Comparison of ENCODE assay signal across 24 cellular contexts in the genomic region with DNA sequence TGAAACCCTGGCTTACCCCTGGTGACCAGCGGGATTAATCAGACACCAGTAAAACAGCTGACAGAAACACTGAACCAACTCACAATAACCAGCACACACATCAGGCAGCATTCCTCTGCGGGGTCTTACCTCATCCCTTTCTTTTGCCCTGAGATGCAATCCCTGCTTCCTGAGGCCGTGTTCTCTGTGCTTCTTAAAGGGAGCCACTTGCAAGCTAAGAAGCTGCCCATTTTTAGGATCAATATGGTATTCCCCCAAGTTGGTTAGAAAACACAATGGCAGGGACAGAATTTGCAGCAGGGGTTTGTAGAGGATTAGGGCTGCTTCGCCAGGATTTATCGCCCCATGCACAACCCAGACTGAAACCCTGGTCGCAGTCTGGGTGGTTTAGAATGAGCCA.
"Had no signal": no experiment of that assay in that cellular context is flagged by ENCODE, and none has a peak within 500 bp of the region (broad histone marks: within the 10 kb centered on the region; RNA-seq: fewer than 3 reads in every experiment).

No MANE protein-coding gene starts in this region.

- ATAC-seq: activated CD4-positive, CD25-positive, alpha-beta regulatory T cell treated with anti-CD3 and anti-CD28 coated beads, Interleukin-2, amount 50 U/mL, for 24 hours; body of pancreas; gastroesophageal sphincter; left lung; lower lobe of right lung; natural killer cell; sciatic nerve; stimulated activated effector memory CD8-positive, alpha-beta T cell treated with anti-CD3 and anti-CD28 coated beads, Interleukin-12 subunit alpha, Interleukin-12 subunit beta, amount 100 ng/mL, for 72 hours had no signal

- DNase-seq: activated CD4-positive, alpha-beta T cell treated with anti-CD3 and anti-CD28 coated beads for 48 hours; activated CD4-positive, alpha-beta T cell treated with anti-CD3 and anti-CD28 coated beads, Interleukin-2, amount 50 U/mL, for 48 hours; activated CD8-positive, alpha-beta memory T cell treated with anti-CD3 and anti-CD28 coated beads for 24 hours; activated effector memory CD4-positive, alpha-beta T cell treated with Interleukin-2 at 50 U/mL for 16 hours; activated naive CD4-positive, alpha-beta T cell treated with Interleukin-2 at 50 U/mL for 16 hours; aorta; body of pancreas; dermis blood vessel endothelial cell; effector memory CD4-positive, alpha-beta T cell; erythroblast; left lung; lower lobe of right lung; mesenchymal stem cell; natural killer cell; stimulated activated CD4-positive, alpha-beta T cell treated with anti-CD3 and anti-CD28 coated beads, Interleukin-12 subunit alpha, Interleukin-12 subunit beta, amount 100 ng/mL, for 4 hours; stimulated activated CD4-positive, alpha-beta T cell treated with anti-CD3 and anti-CD28 coated beads, Interleukin-4, amount 100 ng/mL, for 1 hour; T-helper 1 cell; uterus had no signal

- H3K4me3 ChIP-seq: body of pancreas, gastroesophageal sphincter, hepatocyte, left lung, lower lobe of right lung, skin epidermis, uterus had no signal
